Comparison of ENCODE assay signal across 9 cellular contexts in the genomic region with DNA sequence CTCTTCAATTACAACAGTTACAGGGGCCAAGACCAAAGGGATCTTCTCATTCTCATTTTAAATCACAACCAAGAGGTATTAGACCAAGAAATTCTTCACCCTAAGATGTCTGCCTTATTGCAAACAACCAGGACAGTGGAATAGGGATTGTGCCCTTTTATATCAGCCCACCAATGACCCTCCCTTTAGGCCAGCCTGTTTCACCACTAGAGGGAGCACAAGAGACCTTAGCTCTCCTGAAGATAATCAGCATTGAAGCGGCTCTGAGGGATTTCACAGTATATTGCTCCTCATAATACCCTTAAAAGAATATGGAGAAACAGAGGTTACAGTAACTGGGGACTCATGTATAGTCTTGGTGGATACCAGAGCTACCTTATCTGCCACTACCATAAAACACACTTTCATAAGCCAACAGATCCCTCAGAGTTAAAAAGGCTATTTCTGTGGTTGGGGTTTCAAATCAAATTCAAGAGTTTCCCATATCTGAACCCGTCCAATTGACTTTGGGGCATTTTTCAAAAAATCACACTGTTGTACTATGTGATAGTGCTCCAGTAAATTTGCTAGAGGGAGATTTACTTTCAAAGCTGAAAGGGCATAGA. TPM values are rescaled to one million over a fixed set of nuclear protein-coding genes. Genes with fewer than 3 reads are reported as not detected.
A peak's percentile ranks its signal among the peaks of the same experiment; 100 is the strongest.
DNase-seq lines count a peak whose midpoint lies in the region; ATAC-seq, FAIRE-seq and TF ChIP-seq lines count a peak whose summit lies in the region.
"Not testable (repeated sequence)": the region's sequence is repeated elsewhere in the genome, so short reads cannot be mapped to it uniquely, and the experiment has no call there.
"Had no signal": no experiment of that assay in that cellular context is flagged by ENCODE, and none has a peak within 500 bp of the region (broad histone marks: within the 10 kb centered on the region; RNA-seq: fewer than 3 reads in every experiment).

No MANE protein-coding gene starts in this region.

- H3K9ac ChIP-seq in SU-DHL-6 (ENCODE audit: low read length); K562 (ENCODE audit: insufficient read depth in 1 of 2, low read depth in 2 of 2, low read length in 2 of 2): not testable (repeated sequence)

- TF ChIP-seq CTCF in GM12865 (IDR thresholded peaks at IDR 0.05; ENCODE audit: insufficient read depth, low read depth, low read length, missing control alignments), result peak; percentile 54
- TF ChIP-seq CTCF in SU-DHL-6 (IDR thresholded peaks at IDR 0.05; ENCODE audit: insufficient read depth, low read length, poor library complexity, severe bottlenecking), result peak; percentile 65
- TF ChIP-seq CTCF in K562 (IDR thresholded peaks at IDR 0.05 in 2 of 3, conservative IDR thresholded peaks at IDR 0.05 in 1 of 3; ENCODE audit: insufficient read depth in 2 of 3, low read depth in 1 of 3, low read length in 3 of 3), result peak; percentile 32 to 60 (median 41); a peak in 5 of 6 replicates
- TF ChIP-seq CTCF in cardiac muscle cell (IDR thresholded peaks at IDR 0.05; ENCODE audit: low read depth, low read length), result peak; percentile 67
- peak; percentile 53 for TF ChIP-seq CTCF in natural killer cell (IDR thresholded peaks at IDR 0.05)

- peak; percentile 96 for FAIRE-seq in K562 (lab: Jason Lieb, UNC)

- not testable (repeated sequence) for H3K4me1 ChIP-seq in HAP-1; K562 (replicated peaks in 1 of 2; ENCODE audit: control insufficient read depth in 2 of 2, insufficient read depth in 2 of 2, low read length in 2 of 2); cardiac muscle cell (ENCODE audit: low read depth)

- not testable (repeated sequence) for H3K36me3 Mint-ChIP-seq in natural killer cell

- TF ChIP-seq POLR2A in K562 (conservative IDR thresholded peaks at IDR 0.05), result not testable (repeated sequence)

- intact Hi-C loops in K562 (cut with micrococcal nuclease); natural killer cell (cut with micrococcal nuclease): not testable (repeated sequence)

- H3K27me3 ChIP-seq in HAP-1 (ENCODE audit: low read depth); SU-DHL-6 (ENCODE audit: low read length); K562 (ENCODE audit: control insufficient read depth in 2 of 2, insufficient read depth in 2 of 2, low read length in 2 of 2); cardiac muscle cell: not testable (repeated sequence)

- not testable (repeated sequence) for H3K4me3 ChIP-seq in GM12865 (ENCODE audit: low read depth, low read length); HAP-1; SU-DHL-6 (ENCODE audit: insufficient read depth, low read length, poor library complexity, severe bottlenecking); K562; cardiac muscle cell

- POLR2A ChIA-PET in K562 (lab: Yijun Ruan, JAX), result not testable (repeated sequence)

- 0% methylated on average over 1 of the region's 2 CpGs for WGBS in K562 (ENCODE audit: insufficient coverage, low coverage, missing lambda C conversion rate)

- TF ChIP-seq RAD21 in K562 (CRISPR knock-in tag; conservative IDR thresholded peaks at IDR 0.05 in 1 of 2, IDR thresholded peaks at IDR 0.05 in 1 of 2), result not testable (repeated sequence)

- BruUV-seq in K562 (replicated peaks; lab: Mats Ljungman, UMichigan), result not testable (repeated sequence)

- in situ Hi-C loops in HAP-1 (cut with MboI; ENCODE audit: low sequenced_read_pairs); K562 (cut with MboI): not testable (repeated sequence)

- not testable (repeated sequence) for H4K20me1 ChIP-seq in SU-DHL-6 (ENCODE audit: low read depth, low read length); K562 (replicated peaks; ENCODE audit: control insufficient read depth, insufficient read depth, low read length)

- H3K9me1 ChIP-seq in K562 (ENCODE audit: control insufficient read depth, insufficient read depth, low read length), result not testable (repeated sequence)

- not testable (repeated sequence) for H3F3A ChIP-seq in SU-DHL-6 (ENCODE audit: insufficient read depth)

- H3K79me2 ChIP-seq in SU-DHL-6 (ENCODE audit: insufficient read depth, low read length); K562 (ENCODE audit: control insufficient read depth, insufficient read depth, low read length): not testable (repeated sequence)

- H3K9me3 Mint-ChIP-seq in natural killer cell, result not testable (repeated sequence)

- not testable (repeated sequence) for H3K9me2 ChIP-seq in SU-DHL-6 (replicated peaks; ENCODE audit: insufficient read depth, low read length)

- H3K36me3 ChIP-seq in HAP-1 (replicated peaks); SU-DHL-6 (ENCODE audit: low read length); K562 (ENCODE audit: control insufficient read depth, insufficient read depth, low read length); cardiac muscle cell: not testable (repeated sequence)

- not testable (repeated sequence) for DNase-seq in GM12865 (ENCODE audit: low read depth); natural killer cell
- peak; percentile 28 to 37 for DNase-seq in HAP-1 (ENCODE audit: low spot score in 2 of 2)
- DNase-seq in Kasumi-1 (lab: John Stamatoyannopoulos, UW), result peak; percentile 23 to 47
- DNase-seq in K562 (ENCODE audit: extremely low read depth in 1 of 4, low spot score in 3 of 4), result peak in 1 of 4 experiments; percentile 7
- peak in 1 of 2 donors; percentile 13 for DNase-seq in cardiac muscle cell (ENCODE audit: low read depth in 1 of 2, low spot score in 1 of 2)

- H3K4me3 Mint-ChIP-seq in natural killer cell, result not testable (repeated sequence)

- CTCF ChIA-PET in K562 (lab: Yijun Ruan, JAX; ENCODE audit: low intra/inter-chr PET ratio), result not testable (repeated sequence)

- H3K4me1 Mint-ChIP-seq in natural killer cell, result not testable (repeated sequence)

- H2AFZ ChIP-seq in SU-DHL-6 (ENCODE audit: low read depth, low read length, severe bottlenecking); K562 (ENCODE audit: low read depth, low read length): not testable (repeated sequence)

- H3K4me2 ChIP-seq in SU-DHL-6 (ENCODE audit: low read depth, low read length, poor library complexity, severe bottlenecking); K562 (ENCODE audit: insufficient read depth, low read length): not testable (repeated sequence)

- ATAC-seq in K562, result peak; percentile 99
- ATAC-seq in natural killer cell, result peak; percentile 71 to 90 (median 77)

- TF ChIP-seq EP300 in K562 (IDR thresholded peaks at IDR 0.05; ENCODE audit: low read length), result not testable (repeated sequence)

- not testable (repeated sequence) for H3K27ac Mint-ChIP-seq in natural killer cell

- H3K9me3 ChIP-seq in HAP-1; SU-DHL-6 (ENCODE audit: insufficient read depth, low read length); K562 (replicated peaks; ENCODE audit: control insufficient read depth, insufficient read depth, low read depth, low read length); cardiac muscle cell (ENCODE audit: low read depth): not testable (repeated sequence)

- not testable (repeated sequence) for H3K27ac ChIP-seq in SU-DHL-6 (ENCODE audit: low read depth, low read length); K562 (ENCODE audit: extremely low read depth, low read depth, low read length); cardiac muscle cell

- peaks cover 7 to 21% of the 10 kb centered on the region in 2 donors for H3K27me3 Mint-ChIP-seq in natural killer cell (ENCODE audit: low read depth in 2 of 2)

TF ChIP-seq in K562, 482 proteins besides CTCF, POLR2A, EP300 and RAD21:
- 0 out of 2 replicates have a peak, but pooled peaks have one; percentile 6 for TF ChIP-seq SMC3 (conservative IDR thresholded peaks at IDR 0.05; ENCODE audit: insufficient read depth, low read depth, low read length)

RNA-seq across cellular contexts. Expression of a gene that starts 11.5 kb away (rescaled TPM):
- not detected in 2 replicates for total RNA-seq in K562 (2011; cell fraction: chromatin; rRNA removed; ENCODE audit: low replicate concordance)
- total RNA-seq in K562 (2011; cell fraction: nucleolus; rRNA removed), result not detected in 2 replicates
- not detected in 2 replicates for total RNA-seq in K562 (2011; cell fraction: nucleoplasm; rRNA removed)
- total RNA-seq in K562 (2014; rRNA removed), result not detected in 2 replicates
- not detected in 2 replicates for total RNA-seq in K562 (2014; rRNA removed; fragmentation: Illumina TruSeq; extraction: Trizol)
- not detected in 2 replicates for total RNA-seq in K562 (2015; rRNA removed; fragmentation: Illumina TruSeq; extraction: Trizol)
- not detected in 2 replicates for total RNA-seq in K562 (2021)
- polyA plus RNA-seq in K562 (2011; rRNA removed), result not detected in 2 replicates
- polyA plus RNA-seq in K562 (2011; cell fraction: cytosol; rRNA removed), result not detected in 2 replicates
- polyA plus RNA-seq in K562 (2011; cell fraction: nucleus; rRNA removed), result not detected in 2 replicates
- polyA plus RNA-seq in K562 (2012), result not detected in 2 replicates
- polyA plus RNA-seq in K562 (2014; fragmentation: Illumina TruSeq; extraction: Trizol), result not detected in 2 replicates
- not detected for polyA plus RNA-seq in K562 (2014; fragmentation: Nextera tagmentation; extraction: Ambion mirVana)
- polyA plus RNA-seq in K562 (2014; rRNA removed), result not detected in 2 replicates
- not detected in 2 replicates for polyA minus RNA-seq in K562 (2011; rRNA and poly(A)+ RNA removed)
- polyA minus RNA-seq in K562 (2011; cell fraction: cytosol; rRNA and poly(A)+ RNA removed), result not detected in 2 replicates
- not detected in 2 replicates for polyA minus RNA-seq in K562 (2011; cell fraction: nucleus; rRNA and poly(A)+ RNA removed)
- not detected in 2 replicates for total RNA-seq in cardiac muscle cell
- not detected in 2 replicates for polyA plus RNA-seq in cardiac muscle cell
- total RNA-seq in natural killer cell, result not detected
- total RNA-seq: sciatic nerve, SJSA1 had no signal
